ENCODE assay signal across 15 cellular contexts in the genomic region with DNA sequence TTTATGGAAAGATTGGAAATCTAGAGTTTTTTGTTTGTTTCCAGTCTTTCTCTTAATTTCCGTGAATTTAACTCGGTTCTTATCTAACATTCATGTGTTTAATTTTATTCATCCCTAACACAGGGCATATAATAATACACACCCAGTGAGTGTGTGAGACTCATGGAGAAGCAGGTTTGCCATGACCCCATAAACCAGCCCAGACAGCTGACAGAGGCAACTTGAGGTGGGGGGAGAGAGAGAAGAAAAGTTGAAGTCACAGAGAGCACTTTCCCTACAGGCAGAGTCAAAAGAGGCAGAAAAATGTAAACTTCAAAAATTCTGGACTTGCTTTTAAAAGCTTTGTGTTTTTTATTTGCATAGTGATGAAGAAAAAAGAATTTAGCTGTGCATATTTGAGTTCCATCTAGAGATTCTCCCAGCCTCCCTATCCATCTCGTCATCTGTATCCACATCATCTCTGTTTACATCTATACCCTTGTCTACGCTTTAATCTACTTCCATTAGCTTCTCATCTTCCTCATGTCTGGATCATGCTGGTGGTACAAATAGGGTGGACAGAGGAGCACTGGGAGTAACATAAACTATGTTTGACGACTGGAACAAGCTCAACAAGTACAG.
"Had no signal": no experiment of that assay in that cellular context is flagged by ENCODE, and none has a peak within 500 bp of the region (broad histone marks: within the 10 kb centered on the region; RNA-seq: fewer than 3 reads in every experiment).

No MANE protein-coding gene starts in this region.

- H3K4me3 ChIP-seq: dorsolateral prefrontal cortex, tibial nerve, uterus had no signal

- ATAC-seq: stimulated activated naive CD8-positive, alpha-beta T cell treated with anti-CD3 and anti-CD28 coated beads, Interleukin-15, Interleukin-2, amounts not matched to agents 100 U/mL and 50 U/mL, for 24 hours had no signal

- H3K27ac Mint-ChIP-seq: activated naive CD8-positive, alpha-beta T cell; immature natural killer cell; T-helper 2 cell treated with Interferon-gamma antibody and Interleukin-4, amounts not matched to agents 5 μg/mL and 100 μg/mL, for 36 hours had no signal

- H3K36me3 ChIP-seq: tibial nerve, uterus had no signal

- H3K4me3 Mint-ChIP-seq: activated naive CD8-positive, alpha-beta T cell; immature natural killer cell; nephron; T-helper 2 cell treated with Interferon-gamma antibody and Interleukin-4, amounts not matched to agents 5 μg/mL and 100 μg/mL, for 36 hours had no signal

- DNase-seq: activated CD4-positive, alpha-beta T cell treated with anti-CD3 and anti-CD28 coated beads, Interleukin-2, amount 50 U/mL, for 4 hours; amniotic stem cell; dorsolateral prefrontal cortex; erythroblast; immature natural killer cell; mesendoderm; posterior cingulate gyrus; stimulated activated naive CD8-positive, alpha-beta T cell treated with anti-CD3 and anti-CD28 coated beads, Interleukin-15, Interleukin-2, amounts not matched to agents 100 U/mL and 50 U/mL, for 24 hours; uterus had no signal

- H3K36me3 Mint-ChIP-seq: activated naive CD8-positive, alpha-beta T cell; immature natural killer cell had no signal

- H3K4me1 ChIP-seq: uterus had no signal

- H3K9me3 Mint-ChIP-seq: immature natural killer cell; nephron; T-helper 2 cell treated with Interferon-gamma antibody and Interleukin-4, amounts not matched to agents 5 μg/mL and 100 μg/mL, for 36 hours had no signal

- H3K27me3 ChIP-seq: tibial nerve, uterus had no signal

- H3K4me1 Mint-ChIP-seq: immature natural killer cell had no signal

- FAIRE-seq: colon, TTC549 had no signal

- H3K27ac ChIP-seq: dorsolateral prefrontal cortex, tibial nerve, uterus had no signal

- H3K9me3 ChIP-seq: tibial nerve, uterus had no signal
